Comparison of ENCODE assay signal across 27 cellular contexts in genomic region chr2:168970860-168971650, GRCh38.
A peak's percentile ranks its signal among the peaks of the same experiment; 100 is the strongest.
DNase-seq lines count a peak whose midpoint lies in the region; ATAC-seq, FAIRE-seq and TF ChIP-seq lines count a peak whose summit lies in the region.
"Had no signal": no experiment of that assay in that cellular context is flagged by ENCODE, and none has a peak within 500 bp of the region (broad histone marks: within the 10 kb centered on the region; RNA-seq: fewer than 3 reads in every experiment).

No MANE protein-coding gene starts in this region.

- no peak overlapping the region for H4K91ac ChIP-seq in H9 (ENCODE audit: insufficient read length, low read depth, low read length)

- no peak for FAIRE-seq in HepG2 (lab: Jason Lieb, UNC)
- FAIRE-seq: G401.6, GM12892, GM19239, H54, RCC 7860 had no signal

- H4K20me1 ChIP-seq in OCI-LY3 (ENCODE audit: insufficient read depth, low read length) (no peaks in the 10 kb centered on the region), HepG2 (ENCODE audit: insufficient read depth, low read length) (no peaks in the 10 kb centered on the region), H9 (ENCODE audit: control insufficient read depth, insufficient read depth, insufficient read length) (no peaks in the 10 kb centered on the region)
- H4K20me1 ChIP-seq: BLaER1 had no signal

- H2BK12ac ChIP-seq in H9 (ENCODE audit: insufficient read length, low read depth, low read length): no peak overlapping the region

- 41% methylated on average over 3 of the region's 3 CpGs for WGBS in HepG2 (ENCODE audit: low lambda C conversion rate)
- 52 to 82% (median 67%) methylated on average over 3 of the region's 3 CpGs for WGBS in spleen, 5 donors
- no CpG with 5 or more reads among the region's 3 CpGs for WGBS in H9 (ENCODE audit: extremely low coverage, insufficient read length, low lambda C conversion rate)

- POLR2A ChIA-PET in HepG2 (lab: Yijun Ruan, JAX): no interaction called here
- POLR2A ChIA-PET in CD4-positive, alpha-beta memory T cell (lab: Charles Lee; ENCODE audit: partially characterized antibody): no interaction called here

- H3T11ph ChIP-seq in H9 (ENCODE audit: low read length): no peak overlapping the region

- peaks cover 22% of the 10 kb centered on the region for H3K4me1 Mint-ChIP-seq in CD14-positive monocyte
- peaks cover 5 to 10% (median 6%) of the 10 kb centered on the region in 4 donors for H3K4me1 Mint-ChIP-seq in CD4-positive, alpha-beta memory T cell
- H3K4me1 Mint-ChIP-seq in H9: no peaks in the 10 kb centered on the region

- no peak overlapping the region for H3K56ac ChIP-seq in H9 (ENCODE audit: insufficient read length, low read depth, low read length)

- in situ Hi-C loops in HepG2 (cut with HindIII; ENCODE audit: extremely low pct_ligation_motif_present, low pct_unique_long_range_greater_than_20kb): no loop called here

- H4K8ac ChIP-seq in H9 (replicated peaks; ENCODE audit: insufficient read length, low read depth, low read length): no peak overlapping the region

- H3K27me3 Mint-ChIP-seq in CD14-positive monocyte (ENCODE audit: low read depth in 3 of 3) (no peaks in the 10 kb centered on the region), H9 (ENCODE audit: low read depth) (no peaks in the 10 kb centered on the region)
- H3K27me3 Mint-ChIP-seq in CD4-positive, alpha-beta memory T cell: no peaks in the 10 kb centered on the region
- H3K27me3 Mint-ChIP-seq: CD8-positive, alpha-beta memory T cell had no signal

- H2BK5ac ChIP-seq in H9 (ENCODE audit: insufficient read length, low read length): no peak overlapping the region

- H3K27me3 ChIP-seq in OCI-LY3 (ENCODE audit: low read depth, low read length) (no peaks in the 10 kb centered on the region), HepG2 (ENCODE audit: control insufficient read depth in 1 of 2, insufficient read depth in 2 of 2, low read length in 2 of 2) (no peaks in the 10 kb centered on the region), subcutaneous abdominal adipose tissue (ENCODE audit: control insufficient read depth in 5 of 5, insufficient read depth in 4 of 5, low read length in 5 of 5) (no peaks in the 10 kb centered on the region), spleen (replicated peaks in 1 of 7) (no peaks in the 10 kb centered on the region), H9 (ENCODE audit: insufficient read depth, low read length) (no peaks in the 10 kb centered on the region)
- no peaks in the 10 kb centered on the region for H3K27me3 ChIP-seq in CD4-positive, alpha-beta memory T cell (ENCODE audit: insufficient read depth, low read length)
- H3K27me3 ChIP-seq: BLaER1, SJSA1 had no signal

- peaks cover 21% of the 10 kb centered on the region for H3K4me1 ChIP-seq in OCI-LY3 (ENCODE audit: low read length)
- H3K4me1 ChIP-seq in HepG2 (ENCODE audit: insufficient read depth, low read length): no peaks in the 10 kb centered on the region
- peaks cover 0 to 8% (median 0%) of the 10 kb centered on the region in 5 donors for H3K4me1 ChIP-seq in subcutaneous abdominal adipose tissue (ENCODE audit: control insufficient read depth in 5 of 5, insufficient read depth in 5 of 5, low read length in 5 of 5)
- H3K4me1 ChIP-seq in CD4-positive, alpha-beta memory T cell (ENCODE audit: insufficient read depth, low read length): peaks cover 5% of the 10 kb centered on the region
- no peaks in the 10 kb centered on the region for H3K4me1 ChIP-seq in spleen
- H3K4me1 ChIP-seq in H9 (ENCODE audit: insufficient read depth, low read length): no peaks in the 10 kb centered on the region; the same call in 1 of the 2 replicates
- H3K4me1 ChIP-seq: BLaER1, SJSA1 had no signal

- no peak overlapping the region for H2BK15ac ChIP-seq in H9 (ENCODE audit: low read depth, low read length)

- H3K9me3 Mint-ChIP-seq in CD14-positive monocyte (no peaks in the 10 kb centered on the region), H9 (no peaks in the 10 kb centered on the region)
- no peaks in the 10 kb centered on the region for H3K9me3 Mint-ChIP-seq in CD4-positive, alpha-beta memory T cell
- H3K9me3 Mint-ChIP-seq: CD8-positive, alpha-beta memory T cell had no signal

- peak overlapping the region; percentile 70 for H3K27ac ChIP-seq in OCI-LY3 (ENCODE audit: low read length)
- no peak overlapping the region for H3K27ac ChIP-seq in HepG2 (ENCODE audit: extremely low read length, insufficient read depth, low read length)
- H3K27ac ChIP-seq in subcutaneous abdominal adipose tissue (ENCODE audit: low read depth, low read length): peak overlapping the region; percentile 25
- H3K27ac ChIP-seq in CD4-positive, alpha-beta memory T cell (ENCODE audit: low read depth, low read length): no peak overlapping the region
- peak overlapping the region in 3 of 8 donors; percentile 16 to 31 (median 31) for H3K27ac ChIP-seq in spleen
- H3K27ac ChIP-seq in H9 (ENCODE audit: insufficient read length, low read depth, low read length): no peak overlapping the region
- H3K27ac ChIP-seq: 22Rv1, BLaER1, KMS-11, SJSA1 had no signal

- no peak for TF ChIP-seq POLR2A in HepG2 (IDR thresholded peaks at IDR 0.05; ENCODE audit: insufficient read depth in 1 of 2, low read depth in 2 of 2, low read length in 2 of 2)
- no peak for TF ChIP-seq POLR2A in spleen (IDR thresholded peaks at IDR 0.05)

- no peak overlapping the region for H2BK20ac ChIP-seq in H9 (ENCODE audit: low read depth, low read length, poor library complexity, severe bottlenecking)

- no peak overlapping the region for H3K18ac ChIP-seq in H9 (ENCODE audit: insufficient read length, low read depth, low read length)

- H3K23me2 ChIP-seq in H9 (ENCODE audit: insufficient read length, low read depth, low read length, poor library complexity, severe bottlenecking): no peaks in the 10 kb centered on the region

- no peak overlapping the region for H2AK5ac ChIP-seq in H9 (ENCODE audit: insufficient read length, low read length)

- H3K36me3 ChIP-seq in OCI-LY3 (replicated peaks; ENCODE audit: low read depth, low read length) (no peaks in the 10 kb centered on the region), HepG2 (replicated peaks in 1 of 2; ENCODE audit: control insufficient read depth in 1 of 2, insufficient read depth in 2 of 2, low read length in 2 of 2) (no peaks in the 10 kb centered on the region), subcutaneous abdominal adipose tissue (ENCODE audit: control insufficient read depth in 5 of 5, insufficient read depth in 5 of 5, low read length in 5 of 5) (no peaks in the 10 kb centered on the region), spleen (no peaks in the 10 kb centered on the region)
- H3K36me3 ChIP-seq in CD4-positive, alpha-beta memory T cell (ENCODE audit: insufficient read depth, low read length): no peaks in the 10 kb centered on the region
- H3K36me3 ChIP-seq: BLaER1, SJSA1 had no signal

- H3K4me3 Mint-ChIP-seq in CD14-positive monocyte (peak overlapping the region in 1 of 2 donors; percentile 28), H9 (no peak overlapping the region)
- H3K4me3 Mint-ChIP-seq in CD4-positive, alpha-beta memory T cell: no peak overlapping the region
- H3K4me3 Mint-ChIP-seq: CD8-positive, alpha-beta memory T cell had no signal

- H3K79me2 ChIP-seq in OCI-LY3 (ENCODE audit: low read length): no peaks in the 10 kb centered on the region
- H3K79me2 ChIP-seq in HepG2 (ENCODE audit: insufficient read depth, low read length): no peaks in the 10 kb centered on the region
- H3K79me2 ChIP-seq in H9 (ENCODE audit: insufficient read depth, low read length): no peaks in the 10 kb centered on the region

- no peak overlapping the region for H3K4ac ChIP-seq in H9 (ENCODE audit: low read depth, low read length)

- H3K4me3 ChIP-seq in OCI-LY3 (ENCODE audit: low read length) (peak overlapping the region; percentile 17; the same call in 1 of the 2 replicates), HepG2 (replicated peaks in 1 of 3; ENCODE audit: insufficient read depth in 1 of 3, low read depth in 2 of 3, low read length in 3 of 3) (no peak overlapping the region), subcutaneous abdominal adipose tissue (ENCODE audit: low read depth in 1 of 5, low read length in 5 of 5) (no peak overlapping the region), spleen (no peak overlapping the region)
- no peak overlapping the region for H3K4me3 ChIP-seq in CD4-positive, alpha-beta memory T cell (ENCODE audit: low read length in 2 of 2)
- H3K4me3 ChIP-seq: BLaER1, SJSA1 had no signal

- CTCF ChIA-PET in HepG2 (lab: Yijun Ruan, JAX; ENCODE audit: low intra/inter-chr PET ratio, low total read pairs): no interaction called here
- CTCF ChIA-PET in CD4-positive, alpha-beta memory T cell (lab: Charles Lee; ENCODE audit: partially characterized antibody): interaction anchor here (3.2 to 14.6 kb wide), 4 partner anchors 10 to 170 kb away, joined by 19 to 188 read pairs (median 51); no protein-coding TSS in a partner anchor

- H3K36me3 Mint-ChIP-seq in CD14-positive monocyte (no peaks in the 10 kb centered on the region), H9 (ENCODE audit: insufficient read depth in 1 of 3, low read depth in 3 of 3) (no peaks in the 10 kb centered on the region)
- H3K36me3 Mint-ChIP-seq in CD4-positive, alpha-beta memory T cell: no peaks in the 10 kb centered on the region
- H3K36me3 Mint-ChIP-seq: CD8-positive, alpha-beta memory T cell had no signal

- TF ChIP-seq RAD21 in HepG2 (CRISPR knock-in tag; IDR thresholded peaks at IDR 0.05): no peak

- no peak overlapping the region for H3K14ac ChIP-seq in H9 (ENCODE audit: insufficient read depth, low read length)

- no peak for ATAC-seq in HepG2

- TF ChIP-seq CTCF in CD14-positive monocyte (IDR thresholded peaks at IDR 0.05): no peak
- no peak for TF ChIP-seq CTCF in OCI-LY3 (IDR thresholded peaks at IDR 0.05; ENCODE audit: low read depth, low read length)
- TF ChIP-seq CTCF in HepG2 (CRISPR knock-in tag; IDR thresholded peaks at IDR 0.05): no peak
- no peak for TF ChIP-seq CTCF in GM20000 (IDR thresholded peaks at IDR 0.05; ENCODE audit: extremely low read depth, missing control alignments)
- no peak for TF ChIP-seq CTCF in spleen (IDR thresholded peaks at IDR 0.05 in 8 of 11, conservative IDR thresholded peaks at IDR 0.05 in 3 of 11)
- TF ChIP-seq CTCF in H9 (conservative IDR thresholded peaks at IDR 0.05): no peak

- H3K9me3 ChIP-seq in OCI-LY3 (ENCODE audit: insufficient read depth, low read length) (no peaks in the 10 kb centered on the region), HepG2 (ENCODE audit: low read length) (no peaks in the 10 kb centered on the region), subcutaneous abdominal adipose tissue (ENCODE audit: control insufficient read depth in 5 of 5, low read length in 5 of 5) (no peaks in the 10 kb centered on the region), spleen (no peaks in the 10 kb centered on the region), H9 (ENCODE audit: control insufficient read depth, low read depth, low read length) (no peaks in the 10 kb centered on the region)
- H3K9me3 ChIP-seq in CD4-positive, alpha-beta memory T cell (ENCODE audit: control insufficient read depth in 1 of 2, low read length in 2 of 2): no peaks in the 10 kb centered on the region
- H3K9me3 ChIP-seq: BLaER1, SJSA1 had no signal

- no peak overlapping the region for H3K23ac ChIP-seq in H9 (ENCODE audit: insufficient read length, low read depth, low read length)

- H4K5ac ChIP-seq in H9 (ENCODE audit: insufficient read length, low read depth, low read length): no peak overlapping the region

- H3K4me2 ChIP-seq in OCI-LY3 (ENCODE audit: low read length) (peak overlapping the region; percentile 53), HepG2 (ENCODE audit: low read depth, low read length) (no peak overlapping the region), H9 (ENCODE audit: insufficient read depth, insufficient read length, low read length) (no peak overlapping the region)
- H3K4me2 ChIP-seq: BLaER1, KMS-11 had no signal

- DNase-seq in CD14-positive monocyte (ENCODE audit: low spot score) (no peak), HepG2 (ENCODE audit: low spot score) (no peak), GM20000 (ENCODE audit: low spot score) (no peak), spleen (no peak), H9 (no peak)
- no peak for DNase-seq in CD4-positive, alpha-beta memory T cell
- DNase-seq: ACHN; Calu3; CD8-positive, alpha-beta memory T cell; DMS153; NCI-H1417; NCI-H1694 treated with DMSO at 0.1 percent for 48 hours; NCI-H2081 treated with DMSO at 0.1 percent for 48 hours; NCI-H2171 treated with DMSO at 0.1 percent for 48 hours; NCI-H524 treated with DMSO at 0.1 percent for 48 hours; OCI-M1 had no signal

- H2AFZ ChIP-seq in OCI-LY3 (ENCODE audit: low read depth, low read length) (peak overlapping the region; percentile 59; the same call in 1 of the 2 replicates), HepG2 (ENCODE audit: low read length) (no peak overlapping the region), H9 (ENCODE audit: low read length) (no peak overlapping the region)

- H3K27ac Mint-ChIP-seq in CD14-positive monocyte (peak overlapping the region; percentile 51 to 95 (median 83)), H9 (no peak overlapping the region)
- no peak overlapping the region for H3K27ac Mint-ChIP-seq in CD4-positive, alpha-beta memory T cell
- H3K27ac Mint-ChIP-seq: CD8-positive, alpha-beta memory T cell had no signal

- H3K9ac ChIP-seq in OCI-LY3 (ENCODE audit: low read length): peak overlapping the region; percentile 16; the same call in 1 of the 2 replicates
- H3K9ac ChIP-seq in HepG2 (ENCODE audit: insufficient read depth, low read depth, low read length): no peak overlapping the region
- no peak overlapping the region for H3K9ac ChIP-seq in subcutaneous abdominal adipose tissue (ENCODE audit: low read length in 5 of 5)
- no peak overlapping the region for H3K9ac ChIP-seq in H9 (ENCODE audit: extremely low read depth, insufficient read length, low read length)
- H3K9ac ChIP-seq: BLaER1, KMS-11 had no signal

- H3K79me1 ChIP-seq in H9 (ENCODE audit: insufficient read depth, low read depth, low read length, poor library complexity, severe bottlenecking): no peaks in the 10 kb centered on the region

- intact Hi-C loops in CD14-positive monocyte (cut with micrococcal nuclease) (loop anchor here in 1 of 2 donors (10.0 kb wide), 1 partner anchor 64 kb away; the partner anchor contains the start of gene ABCB11), HepG2 (cut with micrococcal nuclease; ENCODE audit: unreplicated experiment) (no loop called here), spleen (cut with DNase I; ENCODE audit: low total_unique reads) (no loop called here)
- intact Hi-C loops in CD4-positive, alpha-beta memory T cell (cut with micrococcal nuclease): no loop called here

- no peak overlapping the region for H2BK120ac ChIP-seq in H9 (ENCODE audit: low read depth, low read length, poor library complexity, severe bottlenecking)

- no TSS peak for BruUV-seq in HepG2 (replicated peaks; lab: Mats Ljungman, UMichigan)

- TF ChIP-seq EP300 in HepG2 (IDR thresholded peaks at IDR 0.05; ENCODE audit: low read depth in 2 of 2, low read length in 2 of 2): no peak
- no peak for TF ChIP-seq EP300 in HepG2 (CRISPR knock-in tag; IDR thresholded peaks at IDR 0.05; ENCODE audit: borderline replicate concordance)

Comparison
In these comparisons a context has a peak if more than half of its experiments do, and no peak if none do; other contexts are left out.
1. H3K27ac Mint-ChIP-seq: peak in CD14-positive monocyte (7 of 7); none in CD4-positive, alpha-beta memory T cell (0 of 7) and H9 (0 of 3).
2. H3K27ac ChIP-seq: peak in OCI-LY3 (single experiment) and subcutaneous abdominal adipose tissue (single experiment); none in HepG2 (single experiment), CD4-positive, alpha-beta memory T cell (single experiment) and H9 (single experiment).